Comparison of ENCODE assay signal across 1 cellular context in genomic region chr2:101826716-101827115, GRCh38.
TF ChIP-seq lines count a peak whose summit lies in the region.

No MANE protein-coding gene starts in this region.

TF ChIP-seq in SK-N-SH, 30 proteins besides CTCF, POLR2A, EP300 and RAD21 (continued from another document):
- no peak for TF ChIP-seq IRF3 (IDR thresholded peaks at IDR 0.05; ENCODE audit: low read depth, low read length)
- TF ChIP-seq SMC3 (IDR thresholded peaks at IDR 0.05; ENCODE audit: low read depth, low read length): no peak
- no peak for TF ChIP-seq FOXJ3 (CRISPR knock-in tag; IDR thresholded peaks at IDR 0.05)
- no peak for TF ChIP-seq GABPA (IDR thresholded peaks at IDR 0.05; ENCODE audit: low read depth)
- TF ChIP-seq CHD2 (IDR thresholded peaks at IDR 0.05; ENCODE audit: low read length, partially characterized antibody): no peak
